Comparison of ENCODE assay signal across 24 cellular contexts in the genomic region with DNA sequence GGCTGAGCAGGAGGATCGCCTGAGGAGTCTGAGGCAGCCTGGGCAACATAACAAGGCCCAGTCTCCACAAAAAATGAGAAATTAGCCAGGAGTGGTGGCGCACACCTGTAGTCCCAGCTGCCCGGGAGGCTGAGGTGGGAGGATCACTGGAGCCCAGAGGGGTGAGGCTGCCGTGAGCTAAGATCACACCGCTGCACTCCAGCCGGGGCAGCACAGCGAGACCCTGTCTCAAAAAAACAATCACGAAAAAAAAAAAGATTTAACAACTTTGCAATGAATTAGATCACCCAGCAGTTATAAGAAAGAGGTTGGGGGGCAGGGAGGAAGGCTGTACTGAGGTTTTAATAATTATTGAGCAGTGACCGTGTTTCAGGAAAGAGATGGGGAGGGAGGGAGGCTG. TPM values are rescaled to one million over a fixed set of nuclear protein-coding genes. Genes with fewer than 3 reads are reported as not detected.
DNase-seq lines count a peak whose midpoint lies in the region; ATAC-seq and TF ChIP-seq lines count a peak whose summit lies in the region.
"Had no signal": no experiment of that assay in that cellular context is flagged by ENCODE, and none has a peak within 500 bp of the region (broad histone marks: within the 10 kb centered on the region; RNA-seq: fewer than 3 reads in every experiment).

No MANE protein-coding gene starts in this region.

- H3K36me3 ChIP-seq in BLaER1 treated with 17β-estradiol and CSF1 and Interleukin-3, amounts not matched to agents 10 nM and 100 nM, result no peaks in the 10 kb centered on the region
- peaks cover 0 to 2% of the 10 kb centered on the region in 2 donors for H3K36me3 ChIP-seq in body of pancreas (replicated peaks in 1 of 2; ENCODE audit: insufficient read depth in 1 of 2, low read depth in 2 of 2)
- H3K36me3 ChIP-seq in A673 (ENCODE audit: insufficient read depth, low read length, poor library complexity, severe bottlenecking), result no peaks in the 10 kb centered on the region
- H3K36me3 ChIP-seq: Peyer's patch had no signal

- WGBS in body of pancreas, 2 donors, result 84 to 93% methylated on average over 9 of the region's 9 CpGs

- H3K27ac Mint-ChIP-seq in chondrocyte (ENCODE audit: unreplicated experiment), result no peak overlapping the region
- H3K27ac Mint-ChIP-seq: H9 had no signal

- H3K27ac ChIP-seq in BLaER1 treated with 17β-estradiol and CSF1 and Interleukin-3, amounts not matched to agents 10 nM and 100 nM, result peak overlapping the region in 2 of 11 experiments; percentile 65 to 77; a peak in 2 of 22 replicates
- H3K27ac ChIP-seq in body of pancreas, result no peak overlapping the region
- no peak overlapping the region for H3K27ac ChIP-seq in A673 (ENCODE audit: low read depth, low read length, poor library complexity, severe bottlenecking)
- H3K27ac ChIP-seq: A549, C4-2B, SK-N-MC had no signal

- peaks cover 40 to 90% (median 79%) of the 10 kb centered on the region in 10 experiments for H3K4me1 ChIP-seq in BLaER1 treated with 17β-estradiol and CSF1 and Interleukin-3, amounts not matched to agents 10 nM and 100 nM
- H3K4me1 ChIP-seq in body of pancreas (peaks cover 24% of the 10 kb centered on the region), A673 (ENCODE audit: insufficient read depth, low read length, poor library complexity, severe bottlenecking) (no peaks in the 10 kb centered on the region)

- peak overlapping the region in 10 of 11 experiments; percentile 61 to 89 (median 84); a peak in 19 of 22 replicates for H3K4me2 ChIP-seq in BLaER1 treated with 17β-estradiol and CSF1 and Interleukin-3, amounts not matched to agents 10 nM and 100 nM
- H3K4me2 ChIP-seq: A549 had no signal

- TF ChIP-seq CTCF in chondrocyte (IDR thresholded peaks at IDR 0.05) (no peak), body of pancreas (IDR thresholded peaks at IDR 0.05) (no peak), A673 (conservative IDR thresholded peaks at IDR 0.05; ENCODE audit: low read depth, low read length) (no peak)

- H3K4me1 Mint-ChIP-seq in chondrocyte (ENCODE audit: low read depth), result no peaks in the 10 kb centered on the region

- DNase-seq in chondrocyte (ENCODE audit: low spot score), result peak; percentile 47
- DNase-seq in left ventricle myocardium superior, result peak; percentile 21
- DNase-seq in renal cortical epithelial cell (ENCODE audit: low read depth), result peak; percentile 50
- no peak for DNase-seq in body of pancreas
- DNase-seq in CD1c-positive myeloid dendritic cell (ENCODE audit: extremely low spot score), result no peak
- no peak for DNase-seq in A673 (ENCODE audit: low spot score)
- DNase-seq: DMS 273 treated with DMSO at 0.1 percent for 48 hours; DND-41; H9; IMR-90; Karpas-422; NCI-H1436; NCI-H2029 treated with DMSO at 0.1 percent for 48 hours; NCI-H2171 treated with DMSO at 0.1 percent for 48 hours; NCI-H446 treated with DMSO at 0.1 percent for 48 hours; NCI-H69; NK-92 treated with Interleukin-12 subunit alpha and Interleukin-12 subunit beta, amount 100 ng/mL, for 24 hours; Peyer's patch; SHP77 had no signal

- no peak overlapping the region for H3K4me3 ChIP-seq in BLaER1 treated with 17β-estradiol and CSF1 and Interleukin-3, amounts not matched to agents 10 nM and 100 nM
- H3K4me3 ChIP-seq in body of pancreas, result no peak overlapping the region
- H3K4me3 ChIP-seq in A673 (ENCODE audit: low read depth, low read length, poor library complexity, severe bottlenecking), result no peak overlapping the region
- H3K4me3 ChIP-seq: A549, SK-N-MC had no signal

- intact Hi-C loops in left ventricle myocardium superior (cut with micrococcal nuclease), result no loop called here
- intact Hi-C loops in body of pancreas (cut with DNase I), result no loop called here
- intact Hi-C loops in A673 (cut with micrococcal nuclease; ENCODE audit: unreplicated experiment), result no loop called here

- no peaks in the 10 kb centered on the region for H3K9me3 ChIP-seq in BLaER1 treated with 17β-estradiol and CSF1 and Interleukin-3, amounts not matched to agents 10 nM and 100 nM (replicated peaks in 1 of 11)
- H3K9me3 ChIP-seq in body of pancreas (no peaks in the 10 kb centered on the region), A673 (ENCODE audit: low read depth, low read length, poor library complexity, severe bottlenecking) (no peaks in the 10 kb centered on the region)
- H3K9me3 ChIP-seq: A549, Peyer's patch had no signal

- CTCF ChIA-PET in A673 (lab: Charles Lee), result no interaction called here

- POLR2A ChIA-PET in A673 (lab: Charles Lee; ENCODE audit: low non-redundant PET), result no interaction called here

- ATAC-seq in left ventricle myocardium superior (no peak), HG02970 (IDR thresholded peaks at IDR 0.05; ENCODE audit: low FRiP score, unreplicated experiment) (no peak), body of pancreas (no peak)
- ATAC-seq: A549 had no signal

- no peak for TF ChIP-seq POLR2A in body of pancreas (IDR thresholded peaks at IDR 0.05)

- no peak overlapping the region for H3K9ac ChIP-seq in BLaER1 treated with 17β-estradiol and CSF1 and Interleukin-3, amounts not matched to agents 10 nM and 100 nM

- peaks cover 0 to 41% (median 0%) of the 10 kb centered on the region in 11 experiments; a peak in 7 of 22 replicates for H3K27me3 ChIP-seq in BLaER1 treated with 17β-estradiol and CSF1 and Interleukin-3, amounts not matched to agents 10 nM and 100 nM
- no peaks in the 10 kb centered on the region for H3K27me3 ChIP-seq in body of pancreas
- H3K27me3 ChIP-seq in A673 (replicated peaks; ENCODE audit: insufficient read depth, low read depth, low read length, poor library complexity), result no peaks in the 10 kb centered on the region
- H3K27me3 ChIP-seq: Peyer's patch had no signal

- BruUV-seq in A673 (replicated peaks; lab: Mats Ljungman, UMichigan), result no TSS peak

- H3K4me3 Mint-ChIP-seq in chondrocyte (ENCODE audit: unreplicated experiment), result no peak overlapping the region
- H3K4me3 Mint-ChIP-seq: H9 had no signal

- no peaks in the 10 kb centered on the region for H3K9me3 Mint-ChIP-seq in chondrocyte (ENCODE audit: low read depth)
- H3K9me3 Mint-ChIP-seq: H9 had no signal

- peaks cover 6% of the 10 kb centered on the region for H3K27me3 Mint-ChIP-seq in chondrocyte (ENCODE audit: low read depth)

- peaks cover 0 to 47% (median 12%) of the 10 kb centered on the region in 11 experiments; a peak in 10 of 22 replicates for H4K20me1 ChIP-seq in BLaER1 treated with 17β-estradiol and CSF1 and Interleukin-3, amounts not matched to agents 10 nM and 100 nM

- no peaks in the 10 kb centered on the region for H3K36me3 Mint-ChIP-seq in chondrocyte (ENCODE audit: low read depth)

RNA-seq across cellular contexts. Expression of a gene that starts 49.4 kb away (rescaled TPM):
- total RNA-seq in chondrocyte (3.4 to 4.1 TPM (median 4.0 TPM) in 3 replicates), left ventricle myocardium superior (3.8 TPM), renal cortical epithelial cell (12.9 and 40.5 TPM in 2 replicates), body of pancreas (10 to 100 TPM; 77.1 to 89.5 TPM), A673 (2021) (0.82 and 1.3 TPM in 2 replicates)

Comparison
In these comparisons a context has a peak if more than half of its experiments do, and no peak if none do; other contexts are left out.
1. DNase-seq: peak in chondrocyte (single experiment), left ventricle myocardium superior (single experiment) and renal cortical epithelial cell (single experiment); none in body of pancreas (0 of 4), CD1c-positive myeloid dendritic cell (single experiment) and A673 (single experiment).